Comparison of ENCODE assay signal across 29 cellular contexts in the genomic region with DNA sequence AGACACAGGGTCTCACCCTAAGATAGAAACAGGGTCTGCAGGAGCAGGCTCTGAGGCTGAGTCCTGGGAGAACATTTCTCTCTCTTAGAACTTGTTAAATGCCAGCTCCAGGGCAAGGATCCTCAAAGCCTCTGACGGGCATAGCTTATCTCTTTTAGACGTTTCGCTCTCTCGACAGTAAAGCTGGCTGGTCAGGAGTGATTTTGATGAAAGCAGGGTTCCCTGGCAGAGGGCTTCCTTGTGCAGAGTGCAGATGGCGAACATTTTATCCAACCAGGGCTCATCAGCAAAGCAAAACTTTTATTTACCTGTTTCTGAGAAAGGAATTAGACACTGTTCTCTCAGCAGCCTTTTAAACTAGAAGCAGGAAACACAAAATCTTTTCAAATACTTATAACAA.
"Had no signal": no experiment of that assay in that cellular context is flagged by ENCODE, and none has a peak within 500 bp of the region (broad histone marks: within the 10 kb centered on the region; RNA-seq: fewer than 3 reads in every experiment).

No MANE protein-coding gene starts in this region.

- H3K4me3 Mint-ChIP-seq: naive thymus-derived CD8-positive, alpha-beta T cell; natural killer cell treated with Interleukin-12 subunit alpha and Interleukin-12 subunit beta and Interleukin-15 and Interleukin-18, amount 100 ng/mL, for 72 hours; nephron progenitor cell; neural crest cell; stimulated activated effector memory CD8-positive, alpha-beta T cell treated with anti-CD3 and anti-CD28 coated beads, Interleukin-12 subunit alpha, Interleukin-12 subunit beta, amount 100 ng/mL, for 72 hours; stimulated activated naive B cell treated with anti-CD40 and anti-IgM and Interleukin-4, amounts not matched to agents 10 μg/mL and 1 μg/mL and 100 μg/mL, for 72 hours; stimulated activated naive CD8-positive, alpha-beta T cell treated with anti-CD3 and anti-CD28 coated beads, Interleukin-15, Interleukin-2, amounts not matched to agents 100 ng/mL and 50 ng/mL, for 24 hours had no signal

- H3K27me3 Mint-ChIP-seq: stimulated activated naive B cell treated with anti-CD40 and anti-IgM and Interleukin-4, amounts not matched to agents 10 μg/mL and 1 μg/mL and 100 μg/mL, for 72 hours; stimulated activated naive CD8-positive, alpha-beta T cell treated with anti-CD3 and anti-CD28 coated beads, Interleukin-15, Interleukin-2, amounts not matched to agents 100 ng/mL and 50 ng/mL, for 24 hours had no signal

- H3K4me1 ChIP-seq: prostate gland, right atrium auricular region, right lobe of liver, sigmoid colon, thyroid gland, tibial nerve, upper lobe of left lung, vagina had no signal

- DNase-seq: naive thymus-derived CD8-positive, alpha-beta T cell; nephron progenitor cell; nucleus accumbens; pancreas; retina; right lobe of liver; sigmoid colon; small intestine; stimulated activated CD4-positive, alpha-beta T cell treated with anti-CD3 and anti-CD28 coated beads, Interleukin-15, amount 100 ng/mL, for 24 hours; stimulated activated CD4-positive, alpha-beta T cell treated with anti-CD3 and anti-CD28 coated beads, Interleukin-2, amount 100 ng/mL, for 24 hours; stimulated activated CD4-positive, alpha-beta T cell treated with anti-CD3 and anti-CD28 coated beads, Interleukin-2, amount 100 ng/mL, for 48 hours; stimulated activated CD4-positive, alpha-beta T cell treated with anti-CD3 and anti-CD28 coated beads, Interleukin-4, amount 100 ng/mL, for 24 hours; stimulated activated naive B cell treated with anti-CD40 and anti-IgM and Interleukin-4, amounts not matched to agents 10 μg/mL and 1 μg/mL and 100 μg/mL, for 72 hours; stimulated activated naive CD4-positive, alpha-beta T cell treated with Interleukin-2 at 50 U/mL for 16 hours; stomach; thyroid gland; trophoblast cell; upper lobe of left lung had no signal

- H3K9me3 Mint-ChIP-seq: naive thymus-derived CD8-positive, alpha-beta T cell; natural killer cell treated with Interleukin-12 subunit alpha and Interleukin-12 subunit beta and Interleukin-15 and Interleukin-18, amount 100 ng/mL, for 72 hours; nephron progenitor cell; neural crest cell; stimulated activated effector memory CD8-positive, alpha-beta T cell treated with anti-CD3 and anti-CD28 coated beads, Interleukin-12 subunit alpha, Interleukin-12 subunit beta, amount 100 ng/mL, for 72 hours; stimulated activated naive B cell treated with anti-CD40 and anti-IgM and Interleukin-4, amounts not matched to agents 10 μg/mL and 1 μg/mL and 100 μg/mL, for 72 hours; stimulated activated naive CD8-positive, alpha-beta T cell treated with anti-CD3 and anti-CD28 coated beads, Interleukin-15, Interleukin-2, amounts not matched to agents 100 ng/mL and 50 ng/mL, for 24 hours had no signal

- H3K27ac Mint-ChIP-seq: naive thymus-derived CD8-positive, alpha-beta T cell; natural killer cell treated with Interleukin-12 subunit alpha and Interleukin-12 subunit beta and Interleukin-15 and Interleukin-18, amount 100 ng/mL, for 72 hours; nephron progenitor cell; stimulated activated effector memory CD8-positive, alpha-beta T cell treated with anti-CD3 and anti-CD28 coated beads, Interleukin-12 subunit alpha, Interleukin-12 subunit beta, amount 100 ng/mL, for 72 hours; stimulated activated naive B cell treated with anti-CD40 and anti-IgM and Interleukin-4, amounts not matched to agents 10 μg/mL and 1 μg/mL and 100 μg/mL, for 72 hours; stimulated activated naive CD8-positive, alpha-beta T cell treated with anti-CD3 and anti-CD28 coated beads, Interleukin-15, Interleukin-2, amounts not matched to agents 100 ng/mL and 50 ng/mL, for 24 hours had no signal

- H3K36me3 ChIP-seq: neutrophil, pancreas, prostate gland, right atrium auricular region, right lobe of liver, sigmoid colon, stomach, thoracic aorta, thyroid gland, tibial nerve, upper lobe of left lung, vagina had no signal

- H3K4me3 ChIP-seq: pancreas, prostate gland, right atrium auricular region, right lobe of liver, sigmoid colon, stomach, thoracic aorta, thyroid gland, tibial nerve, upper lobe of left lung, vagina had no signal

- H3K9me3 ChIP-seq: neutrophil, pancreas, prostate gland, right atrium auricular region, right lobe of liver, sigmoid colon, stomach, thoracic aorta, thyroid gland, tibial nerve, upper lobe of left lung, vagina had no signal

- FAIRE-seq: pancreas, small intestine, urothelium cell line had no signal

- H3K36me3 Mint-ChIP-seq: naive thymus-derived CD8-positive, alpha-beta T cell; natural killer cell treated with Interleukin-12 subunit alpha and Interleukin-12 subunit beta and Interleukin-15 and Interleukin-18, amount 100 ng/mL, for 72 hours; stimulated activated effector memory CD8-positive, alpha-beta T cell treated with anti-CD3 and anti-CD28 coated beads, Interleukin-12 subunit alpha, Interleukin-12 subunit beta, amount 100 ng/mL, for 72 hours; stimulated activated naive B cell treated with anti-CD40 and anti-IgM and Interleukin-4, amounts not matched to agents 10 μg/mL and 1 μg/mL and 100 μg/mL, for 72 hours had no signal

- ATAC-seq: naive thymus-derived CD8-positive, alpha-beta T cell; natural killer cell treated with Interleukin-12 subunit alpha and Interleukin-12 subunit beta and Interleukin-15 and Interleukin-18, amount 100 ng/mL, for 72 hours; pancreas; right lobe of liver; stimulated activated effector memory CD8-positive, alpha-beta T cell treated with anti-CD3 and anti-CD28 coated beads, Interleukin-12 subunit alpha, Interleukin-12 subunit beta, amount 100 ng/mL, for 72 hours; stimulated activated naive B cell treated with anti-CD40 and anti-IgM and Interleukin-4, amounts not matched to agents 10 μg/mL and 1 μg/mL and 100 μg/mL, for 72 hours had no signal

- H3K4me1 Mint-ChIP-seq: naive thymus-derived CD8-positive, alpha-beta T cell; neural crest cell; stimulated activated effector memory CD8-positive, alpha-beta T cell treated with anti-CD3 and anti-CD28 coated beads, Interleukin-12 subunit alpha, Interleukin-12 subunit beta, amount 100 ng/mL, for 72 hours; stimulated activated naive B cell treated with anti-CD40 and anti-IgM and Interleukin-4, amounts not matched to agents 10 μg/mL and 1 μg/mL and 100 μg/mL, for 72 hours had no signal

- H3K27me3 ChIP-seq: neutrophil, pancreas, right atrium auricular region, right lobe of liver, sigmoid colon, stomach, thyroid gland, tibial nerve, upper lobe of left lung, vagina had no signal

- H3K27ac ChIP-seq: neutrophil, pancreas, prostate gland, right atrium auricular region, right lobe of liver, sigmoid colon, thoracic aorta, thyroid gland, tibial nerve, upper lobe of left lung, vagina had no signal
